9 cellular contexts compared by ENCODE assay signal in genomic region chr6:125789576-125790402, GRCh38. TPM values are rescaled to one million over a fixed set of nuclear protein-coding genes. Genes with fewer than 3 reads are reported as not detected.
DNase-seq lines count a peak whose midpoint lies in the region; ATAC-seq, FAIRE-seq and TF ChIP-seq lines count a peak whose summit lies in the region.
"Had no signal": no experiment of that assay in that cellular context is flagged by ENCODE, and none has a peak within 500 bp of the region (broad histone marks: within the 10 kb centered on the region; RNA-seq: fewer than 3 reads in every experiment).

No MANE protein-coding gene starts in this region.

- H3K36me3 ChIP-seq in small intestine (ENCODE audit: control insufficient read depth in 2 of 2, insufficient read depth in 2 of 2, low read length in 2 of 2), result no peaks in the 10 kb centered on the region

- BruUV-seq in MCF 10A (replicated peaks; lab: Mats Ljungman, UMichigan), result no TSS peak

- no peaks in the 10 kb centered on the region for H3K27me3 Mint-ChIP-seq in MCF 10A (ENCODE audit: insufficient read depth, unreplicated experiment)
- peaks cover 0 to 10% (median 4%) of the 10 kb centered on the region in 3 donors for H3K27me3 Mint-ChIP-seq in immature natural killer cell (ENCODE audit: low read depth in 3 of 3)

- ATAC-seq in HG02623 (IDR thresholded peaks at IDR 0.05; ENCODE audit: unreplicated experiment), result peak; percentile 20
- ATAC-seq in HG03565 (IDR thresholded peaks at IDR 0.05; ENCODE audit: unreplicated experiment), result no peak

- H3K27ac Mint-ChIP-seq in MCF 10A (ENCODE audit: low read depth, unreplicated experiment) (peak overlapping the region; percentile 93), immature natural killer cell (peak overlapping the region; percentile 94 to 99 (median 98))

- no peaks in the 10 kb centered on the region for H3K9me3 ChIP-seq in small intestine (ENCODE audit: control insufficient read depth, low read depth)

- POLR2A ChIA-PET in MCF 10A (lab: Yijun Ruan, JAX), result interaction anchor here (0.5 to 7.1 kb wide), 42 partner anchors 8 to 827 kb away, joined by 3 to 207 read pairs (median 6); partner anchors contain the start of genes HINT3 and TRMT11

- WGBS in small intestine, 3 donors, result 6 to 10% (median 9%) methylated on average over 20 to 21 of the region's 21 CpGs

- peaks cover 33% of the 10 kb centered on the region for H3K4me1 Mint-ChIP-seq in MCF 10A (ENCODE audit: insufficient read depth, unreplicated experiment)
- peaks cover 54 to 59% of the 10 kb centered on the region in 2 donors for H3K4me1 Mint-ChIP-seq in immature natural killer cell

- H3K27me3 ChIP-seq in small intestine (ENCODE audit: control insufficient read depth in 2 of 2, insufficient read depth in 2 of 2, low read length in 2 of 2), result no peaks in the 10 kb centered on the region

- peak overlapping the region; percentile 72 to 86 for H3K4me3 ChIP-seq in small intestine (ENCODE audit: low read depth in 1 of 2, low read length in 2 of 2)

- intact Hi-C loops in MCF 10A (cut with micrococcal nuclease), result loop anchor here (2.0 kb wide), 2 partner anchors 69 to 129 kb away; no protein-coding TSS in a partner anchor

- peak; percentile 49 for DNase-seq in GM10266 (ENCODE audit: extremely low spot score)
- peak; percentile 46 for DNase-seq in NCI-H1417 treated with DMSO at 0.1 percent for 48 hours (lab: John Stamatoyannopoulos, UW)
- DNase-seq in T-helper 2 cell, result peak in 3 of 5 experiments; percentile 12 to 91 (median 13)
- DNase-seq in MCF 10A (ENCODE audit: unreplicated experiment), result peak; percentile 44
- peak; percentile 22 to 49 (median 49) for DNase-seq in immature natural killer cell
- DNase-seq in small intestine, result peak; percentile 63

- peak overlapping the region; percentile 93 for H3K4me3 Mint-ChIP-seq in MCF 10A (ENCODE audit: unreplicated experiment)
- H3K4me3 Mint-ChIP-seq in immature natural killer cell, result peak overlapping the region; percentile 89 to 93 (median 91)

- H3K36me3 Mint-ChIP-seq in MCF 10A (ENCODE audit: insufficient read depth, unreplicated experiment) (peaks cover 29% of the 10 kb centered on the region), immature natural killer cell (peaks cover 0 to 5% (median 0%) of the 10 kb centered on the region in 3 donors)

- H3K9me3 Mint-ChIP-seq in MCF 10A (ENCODE audit: unreplicated experiment) (no peaks in the 10 kb centered on the region), immature natural killer cell (no peaks in the 10 kb centered on the region)

- H3K27ac ChIP-seq in small intestine (ENCODE audit: low read depth in 1 of 2, low read length in 1 of 2), result peak overlapping the region; percentile 75 to 96

- CTCF ChIA-PET in MCF 10A (lab: Yijun Ruan, JAX), result interaction anchor here (0.6 to 14.9 kb wide), 36 partner anchors 8 to 1558 kb away, joined by 3 to 270 read pairs (median 4); partner anchors contain the start of genes HINT3 and TRMT11

- no peak for FAIRE-seq in small intestine (lab: Jason Lieb, UNC)

- peaks cover 0 to 2% of the 10 kb centered on the region in 2 donors for H3K4me1 ChIP-seq in small intestine (ENCODE audit: control insufficient read depth in 2 of 2, insufficient read depth in 1 of 2, low read depth in 1 of 2, low read length in 1 of 2)

- TF ChIP-seq CTCF in GM10266 (IDR thresholded peaks at IDR 0.05; ENCODE audit: control insufficient read depth, insufficient read depth, low read depth, missing control alignments) (no peak), MCF 10A (IDR thresholded peaks at IDR 0.05; ENCODE audit: unreplicated experiment) (no peak)

RNA-seq across cellular contexts. Expression of gene NCOA7, which starts 1.0 kb away (rescaled TPM):
- 50.9 and 52.3 TPM in 2 replicates for total RNA-seq in MCF 10A (2022)
- polyA plus RNA-seq in immature natural killer cell, result 10 to 100 TPM; 10.2 to 48.1 (median 16.1) TPM
- polyA plus RNA-seq in small intestine, result 10 to 100 TPM; 10.7 to 42.3 (median 11.3) TPM

RNA-seq across cellular contexts. Expression of gene HEY2, which starts 40.4 kb away (rescaled TPM):
- not detected in 2 replicates for total RNA-seq in MCF 10A (2022)
- polyA plus RNA-seq in immature natural killer cell, result 1 to 10 TPM in 1 of 3 donors, under 1 TPM in 2; 0.72 to 2.1 (median 0.76) TPM
- 1 to 10 TPM in 1 of 3 donors, under 1 TPM in 1, not detected in 1; 0.81 to 3.8 TPM for polyA plus RNA-seq in small intestine
- total RNA-seq: renal cortical epithelial cell had no signal

Comparison
In these comparisons a context has a peak if more than half of its experiments do, and no peak if none do; other contexts are left out.
1. DNase-seq: peak in every context shown above with its lines; median percentile 63 in small intestine; 49 in GM10266; 49 in immature natural killer cell; 46 in NCI-H1417 treated with DMSO at 0.1 percent for 48 hours; 44 in MCF 10A; 13 in T-helper 2 cell.